14 cellular contexts compared by ENCODE assay signal in genomic region chr15:72680931-72681330, GRCh38. TPM values are rescaled to one million over a fixed set of nuclear protein-coding genes. Genes with fewer than 3 reads are reported as not detected.
DNase-seq lines count a peak whose midpoint lies in the region; ATAC-seq, FAIRE-seq and TF ChIP-seq lines count a peak whose summit lies in the region.
"Had no signal": no experiment of that assay in that cellular context is flagged by ENCODE, and none has a peak within 500 bp of the region (broad histone marks: within the 10 kb centered on the region; RNA-seq: fewer than 3 reads in every experiment).

No MANE protein-coding gene starts in this region.

- TF ChIP-seq POLR2A in GM12891 (IDR thresholded peaks at IDR 0.05; ENCODE audit: low read depth, low read length) (no peak), H54 (IDR thresholded peaks at IDR 0.05; ENCODE audit: low read depth, low read length) (no peak)

- H3K36me3 Mint-ChIP-seq in naive B cell, result no peaks in the 10 kb centered on the region
- no peaks in the 10 kb centered on the region for H3K36me3 Mint-ChIP-seq in stimulated activated naive B cell treated with anti-CD40 and anti-IgM and Interleukin-4, amounts not matched to agents 10 μg/mL and 1 μg/mL and 100 μg/mL, for 72 hours

- ATAC-seq in naive B cell (ENCODE audit: low read depth in 2 of 2) (peak; percentile 54 to 59), HG02852 (IDR thresholded peaks at IDR 0.05; ENCODE audit: unreplicated experiment) (no peak)
- ATAC-seq in stimulated activated naive B cell treated with anti-CD40 and anti-IgM and Interleukin-4, amounts not matched to agents 10 μg/mL and 1 μg/mL and 100 μg/mL, for 72 hours (replicated peaks), result peak; percentile 37 to 54
- ATAC-seq: HepG2 had no signal

- peak overlapping the region in 1 of 8 donors; percentile 17 for H3K4me3 Mint-ChIP-seq in naive B cell
- no peak overlapping the region for H3K4me3 Mint-ChIP-seq in stimulated activated naive B cell treated with anti-CD40 and anti-IgM and Interleukin-4, amounts not matched to agents 10 μg/mL and 1 μg/mL and 100 μg/mL, for 72 hours
- H3K4me3 Mint-ChIP-seq: CD4-positive, alpha-beta T cell had no signal

- FAIRE-seq in GM12891 (lab: Jason Lieb, UNC) (peak; percentile 13), H54 (lab: Jason Lieb, UNC) (no peak)
- FAIRE-seq: HepG2 had no signal

- no peaks in the 10 kb centered on the region for H3K9me3 Mint-ChIP-seq in naive B cell
- no peaks in the 10 kb centered on the region for H3K9me3 Mint-ChIP-seq in stimulated activated naive B cell treated with anti-CD40 and anti-IgM and Interleukin-4, amounts not matched to agents 10 μg/mL and 1 μg/mL and 100 μg/mL, for 72 hours
- H3K9me3 Mint-ChIP-seq: CD4-positive, alpha-beta T cell had no signal

- peaks cover 6 to 8% (median 6%) of the 10 kb centered on the region in 3 donors for H3K4me1 Mint-ChIP-seq in naive B cell
- peaks cover 3 to 12% of the 10 kb centered on the region in 2 donors for H3K4me1 Mint-ChIP-seq in stimulated activated naive B cell treated with anti-CD40 and anti-IgM and Interleukin-4, amounts not matched to agents 10 μg/mL and 1 μg/mL and 100 μg/mL, for 72 hours

- DNase-seq in GM12891 (ENCODE audit: insufficient read length, low spot score), result no peak
- peak; percentile 41 for DNase-seq in RPMI8226
- no peak for DNase-seq in naive B cell
- DNase-seq in stimulated activated naive B cell treated with anti-CD40 and anti-IgM and Interleukin-4, amounts not matched to agents 10 μg/mL and 1 μg/mL and 100 μg/mL, for 72 hours, result no peak
- no peak for DNase-seq in NCI-H526 (lab: John Stamatoyannopoulos, UW)
- DNase-seq in H54 (ENCODE audit: insufficient read length, low spot score), result no peak
- DNase-seq: ACHN; Calu3; CD4-positive, alpha-beta T cell; DMS79; GOT3; Karpas-422 had no signal

- peaks cover 10 to 33% (median 24%) of the 10 kb centered on the region in 3 donors for H3K27me3 Mint-ChIP-seq in naive B cell
- peaks cover 21 to 31% of the 10 kb centered on the region in 2 donors for H3K27me3 Mint-ChIP-seq in stimulated activated naive B cell treated with anti-CD40 and anti-IgM and Interleukin-4, amounts not matched to agents 10 μg/mL and 1 μg/mL and 100 μg/mL, for 72 hours

- peak overlapping the region in 1 of 6 donors; percentile 64 for H3K27ac Mint-ChIP-seq in naive B cell
- H3K27ac Mint-ChIP-seq in stimulated activated naive B cell treated with anti-CD40 and anti-IgM and Interleukin-4, amounts not matched to agents 10 μg/mL and 1 μg/mL and 100 μg/mL, for 72 hours, result no peak overlapping the region
- H3K27ac Mint-ChIP-seq: CD4-positive, alpha-beta T cell had no signal

TF ChIP-seq in GM12891, 5 proteins besides CTCF, POLR2A, EP300 and RAD21:
- TF ChIP-seq POLR2AphosphoS5 (IDR thresholded peaks at IDR 0.05; ENCODE audit: low read depth, low read length), result no peak
- TF ChIP-seq POU2F2 (IDR thresholded peaks at IDR 0.05; ENCODE audit: low read depth, low read length), result no peak
- TF ChIP-seq SPI1 (IDR thresholded peaks at IDR 0.05; ENCODE audit: low read depth, low read length), result no peak
- TF ChIP-seq PAX5 (IDR thresholded peaks at IDR 0.05; ENCODE audit: insufficient read depth, low read length, severe bottlenecking), result no peak
- no peak for TF ChIP-seq TAF1 (IDR thresholded peaks at IDR 0.05; ENCODE audit: low read depth, low read length)

RNA-seq across cellular contexts. Expression of gene HIGD2B, which starts 5.1 kb away (rescaled TPM):
- polyA plus RNA-seq in GM12891 (2012; ENCODE audit: low read depth, missing spikeins), result not detected
- polyA plus RNA-seq in naive B cell (ENCODE audit: low read depth in 6 of 6), result under 1 TPM in 1 of 6 donors, not detected in 5; 0.27 TPM
- polyA plus RNA-seq: HepG2 had no signal

RNA-seq across cellular contexts. Expression of gene BBS4, which starts 5.1 kb away (rescaled TPM):
- 8.9 TPM for polyA plus RNA-seq in GM12891 (2012; ENCODE audit: low read depth, missing spikeins)
- 10 to 100 TPM; 11.4 to 14.9 (median 13.2) TPM for polyA plus RNA-seq in naive B cell (ENCODE audit: low read depth in 6 of 6)

RNA-seq across cellular contexts. Expression of gene GOLGA6B, which starts 26.4 kb away (rescaled TPM):
- not detected for polyA plus RNA-seq in GM12891 (2012; ENCODE audit: low read depth, missing spikeins)
- polyA plus RNA-seq in naive B cell (ENCODE audit: low read depth in 6 of 6), result not detected
